Comparison of ENCODE assay signal across 19 cellular contexts in genomic region chr22:46033256-46034200, GRCh38.
DNase-seq lines count a peak whose midpoint lies in the region; ATAC-seq and TF ChIP-seq lines count a peak whose summit lies in the region.
"Had no signal": no experiment of that assay in that cellular context is flagged by ENCODE, and none has a peak within 500 bp of the region (broad histone marks: within the 10 kb centered on the region; RNA-seq: fewer than 3 reads in every experiment).

No MANE protein-coding gene starts in this region.

- no peaks in the 10 kb centered on the region for H3K36me3 ChIP-seq in effector memory CD4-positive, alpha-beta T cell (ENCODE audit: control insufficient read depth, insufficient read depth, low read length)
- H3K36me3 ChIP-seq: esophagus muscularis mucosa had no signal

- H3K4me3 ChIP-seq in skeletal muscle cell (ENCODE audit: low read depth, low read length), result no peak overlapping the region
- no peak overlapping the region for H3K4me3 ChIP-seq in effector memory CD4-positive, alpha-beta T cell (ENCODE audit: insufficient read depth, low read depth, low read length, poor library complexity, severe bottlenecking)
- H3K4me3 ChIP-seq: esophagus muscularis mucosa had no signal

- CTCF ChIA-PET in RWPE1 (lab: Yijun Ruan, JAX), result interaction anchor here (0.6 kb wide), 1 partner anchor 757 kb away, joined by 4 read pairs; no protein-coding TSS in a partner anchor

- no peaks in the 10 kb centered on the region for H3K9me3 ChIP-seq in effector memory CD4-positive, alpha-beta T cell (ENCODE audit: control insufficient read depth, low read length)
- H3K9me3 ChIP-seq: esophagus muscularis mucosa had no signal

- DNase-seq in GM03348 (ENCODE audit: low spot score), result peak; percentile 31
- no peak for DNase-seq in RWPE1 (ENCODE audit: low spot score)
- peak; percentile 89 for DNase-seq in fibroblast of peridontal ligament (ENCODE audit: extremely low read depth)
- peak; percentile 51 for DNase-seq in skeletal muscle cell (ENCODE audit: low read depth)
- DNase-seq in effector memory CD4-positive, alpha-beta T cell, result no peak
- DNase-seq: activated naive CD8-positive, alpha-beta T cell treated with anti-CD3 and anti-CD28 coated beads, Interleukin-2, amount 10 ng/mL, durations not matched to agents 7 days and 5 days; Calu3; HFFc6; hippocampal formation; Kasumi-1; NCI-H1092; NCI-H510A; stimulated activated CD4-positive, alpha-beta T cell treated with anti-CD3 and anti-CD28 coated beads, Interleukin-1b, Interleukin-23, amount 100 ng/mL, for 48 hours; T-helper 17 cell had no signal

- TF ChIP-seq CTCF in RWPE1 (conservative IDR thresholded peaks at IDR 0.05; ENCODE audit: low read depth), result no peak

- ATAC-seq in GM18907 (IDR thresholded peaks at IDR 0.05; ENCODE audit: unreplicated experiment) (no peak), HG02870 (IDR thresholded peaks at IDR 0.05; ENCODE audit: unreplicated experiment) (no peak)
- ATAC-seq: right cardiac atrium, Right ventricle myocardium inferior, T-helper 17 cell had no signal

- peak overlapping the region; percentile 46 for H3K27ac ChIP-seq in RWPE1
- no peak overlapping the region for H3K27ac ChIP-seq in effector memory CD4-positive, alpha-beta T cell (ENCODE audit: insufficient read depth, low read length, poor library complexity, severe bottlenecking)

- peaks cover 11% of the 10 kb centered on the region for H3K4me1 ChIP-seq in effector memory CD4-positive, alpha-beta T cell (ENCODE audit: control insufficient read depth, insufficient read depth, low read length, poor library complexity, severe bottlenecking)

- peaks cover 5% of the 10 kb centered on the region for H3K27me3 ChIP-seq in effector memory CD4-positive, alpha-beta T cell (replicated peaks; ENCODE audit: control insufficient read depth, insufficient read depth, low read length, poor library complexity, severe bottlenecking)
- H3K27me3 ChIP-seq: esophagus muscularis mucosa had no signal

- POLR2A ChIA-PET in RWPE1 (lab: Yijun Ruan, JAX; ENCODE audit: low non-redundant PET), result no interaction called here

Comparison
In these comparisons a context has a peak if more than half of its experiments do, and no peak if none do; other contexts are left out.
1. DNase-seq: peak in GM03348 (single experiment), fibroblast of peridontal ligament (single experiment) and skeletal muscle cell (single experiment); none in RWPE1 (single experiment) and effector memory CD4-positive, alpha-beta T cell (0 of 3).